Comparison of ENCODE assay signal across 16 cellular contexts in genomic region chr3:181998828-181999227, GRCh38.
DNase-seq lines count a peak whose midpoint lies in the region; ATAC-seq lines count a peak whose summit lies in the region.
"Had no signal": no experiment of that assay in that cellular context is flagged by ENCODE, and none has a peak within 500 bp of the region (broad histone marks: within the 10 kb centered on the region; RNA-seq: fewer than 3 reads in every experiment).

No MANE protein-coding gene starts in this region.

- no peak overlapping the region for H3K14ac ChIP-seq in neuronal stem cell (ENCODE audit: low read length)

- no peak overlapping the region for H3K4ac ChIP-seq in neuronal stem cell (ENCODE audit: low read length)

- no peaks in the 10 kb centered on the region for H3K79me1 ChIP-seq in neuronal stem cell (ENCODE audit: low read depth, low read length)

- no peak overlapping the region for H3K18ac ChIP-seq in neuronal stem cell (ENCODE audit: low read length)

- H2BK15ac ChIP-seq in neuronal stem cell (ENCODE audit: low read length) = no peak overlapping the region

- H3K36me3 ChIP-seq in neuronal stem cell (replicated peaks in 1 of 2; ENCODE audit: control insufficient read depth in 2 of 2, insufficient read depth in 2 of 2, low read length in 2 of 2) = no peaks in the 10 kb centered on the region
- H3K36me3 ChIP-seq: BE2C, SJSA1 had no signal

- peak overlapping the region; percentile 24 for H2AFZ ChIP-seq in neuronal stem cell (ENCODE audit: low read length)

- H3K27me3 ChIP-seq in neuronal stem cell (ENCODE audit: control insufficient read depth in 3 of 3, insufficient read depth in 3 of 3, low read depth in 1 of 3, low read length in 3 of 3) = no peaks in the 10 kb centered on the region
- H3K27me3 ChIP-seq: BE2C, SJSA1 had no signal

- H3K4me2 ChIP-seq in neuronal stem cell (ENCODE audit: insufficient read depth, low read length, poor library complexity, severe bottlenecking) = no peak overlapping the region

- DNase-seq in neuronal stem cell (ENCODE audit: low spot score) (no peak), NCI-H1092 treated with DMSO at 0.1 percent for 48 hours (lab: John Stamatoyannopoulos, UW) (no peak), iPS-NIHi7 (ENCODE audit: extremely low spot score) (no peak)
- no peak for DNase-seq in stimulated activated CD4-positive, alpha-beta T cell treated with anti-CD3 and anti-CD28 coated beads, Interleukin-4, amount 100 ng/mL, for 4 hours
- DNase-seq: BE2C; CD4-positive, alpha-beta memory T cell; DMS79 treated with DMSO at 0.1 percent for 48 hours; H9; NCI-H1417 treated with DMSO at 0.1 percent for 48 hours; NCI-H2081; NCI-H510A treated with DMSO at 0.1 percent for 48 hours had no signal

- H4K91ac ChIP-seq in neuronal stem cell (ENCODE audit: low read depth, low read length, poor library complexity) = no peak overlapping the region

- H2BK120ac ChIP-seq in neuronal stem cell (ENCODE audit: low read depth, low read length) = no peak overlapping the region

- no peak overlapping the region for H2BK5ac ChIP-seq in neuronal stem cell (ENCODE audit: low read length)

- no peak overlapping the region for H3K9ac ChIP-seq in neuronal stem cell (ENCODE audit: low read depth, low read length, poor library complexity)

- H3K23ac ChIP-seq in neuronal stem cell (ENCODE audit: low read depth, low read length, poor library complexity) = no peak overlapping the region

- peaks cover 14% of the 10 kb centered on the region in 2 donors for H3K4me1 ChIP-seq in neuronal stem cell (ENCODE audit: control insufficient read depth in 2 of 2, insufficient read depth in 1 of 2, low read depth in 1 of 2, low read length in 2 of 2)
- H3K4me1 ChIP-seq: BE2C, SJSA1 had no signal

- no peak overlapping the region for H3K27ac ChIP-seq in neuronal stem cell (replicated peaks; ENCODE audit: low read length)
- H3K27ac ChIP-seq: RWPE1, SJSA1 had no signal

- H2AK5ac ChIP-seq in neuronal stem cell (ENCODE audit: low read depth, low read length) = no peak overlapping the region

- no peak overlapping the region for H4K8ac ChIP-seq in neuronal stem cell (ENCODE audit: low read depth, low read length)

- H3K4me3 ChIP-seq in neuronal stem cell (ENCODE audit: low read length in 2 of 2) = no peak overlapping the region
- H3K4me3 ChIP-seq: SJSA1 had no signal

- WGBS in neuronal stem cell (ENCODE audit: extremely low coverage in 2 of 2, insufficient read length in 2 of 2, insufficient replicate concordance in 1 of 2), 2 donors = no CpG with 5 or more reads among the region's 4 CpGs

- no peaks in the 10 kb centered on the region for H3K9me3 ChIP-seq in neuronal stem cell (replicated peaks in 1 of 2; ENCODE audit: control insufficient read depth in 2 of 2, insufficient read depth in 1 of 2, low read depth in 1 of 2, low read length in 2 of 2)
- H3K9me3 ChIP-seq: BE2C, SJSA1 had no signal

- H2BK12ac ChIP-seq in neuronal stem cell (ENCODE audit: low read length) = no peak overlapping the region

- ATAC-seq in GM18861 (IDR thresholded peaks at IDR 0.05; ENCODE audit: unreplicated experiment) (peak; percentile 13), HG02678 (IDR thresholded peaks at IDR 0.05; ENCODE audit: unreplicated experiment) (peak; percentile 11), HG03520 (IDR thresholded peaks at IDR 0.05; ENCODE audit: unreplicated experiment) (peak; percentile 21)
